1 cellular context compared by ENCODE assay signal in the genomic region with DNA sequence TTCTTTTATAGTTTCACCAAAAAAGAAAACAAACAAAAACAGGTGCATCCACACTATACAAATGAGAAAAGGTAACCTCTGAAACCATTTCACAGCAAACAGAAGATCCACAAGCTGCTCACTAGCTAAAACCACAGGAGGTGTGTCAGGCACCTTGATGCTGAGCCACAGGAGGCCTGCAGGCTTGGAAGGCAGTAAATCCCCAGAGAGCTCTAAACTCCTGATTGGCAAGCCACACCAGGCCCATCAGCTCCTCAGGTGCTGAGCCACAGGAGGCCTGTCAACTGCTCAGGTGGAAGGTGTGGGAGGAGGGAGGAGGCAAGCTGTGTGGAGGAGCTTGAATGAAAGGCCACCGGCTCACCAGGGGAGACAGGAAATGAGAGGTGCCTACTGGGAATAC.
TF ChIP-seq lines count a peak whose summit lies in the region.

No MANE protein-coding gene starts in this region.

TF ChIP-seq in H1, 55 proteins besides CTCF, POLR2A, EP300 and RAD21 (continued from another document):
- TF ChIP-seq, protein P1, sequence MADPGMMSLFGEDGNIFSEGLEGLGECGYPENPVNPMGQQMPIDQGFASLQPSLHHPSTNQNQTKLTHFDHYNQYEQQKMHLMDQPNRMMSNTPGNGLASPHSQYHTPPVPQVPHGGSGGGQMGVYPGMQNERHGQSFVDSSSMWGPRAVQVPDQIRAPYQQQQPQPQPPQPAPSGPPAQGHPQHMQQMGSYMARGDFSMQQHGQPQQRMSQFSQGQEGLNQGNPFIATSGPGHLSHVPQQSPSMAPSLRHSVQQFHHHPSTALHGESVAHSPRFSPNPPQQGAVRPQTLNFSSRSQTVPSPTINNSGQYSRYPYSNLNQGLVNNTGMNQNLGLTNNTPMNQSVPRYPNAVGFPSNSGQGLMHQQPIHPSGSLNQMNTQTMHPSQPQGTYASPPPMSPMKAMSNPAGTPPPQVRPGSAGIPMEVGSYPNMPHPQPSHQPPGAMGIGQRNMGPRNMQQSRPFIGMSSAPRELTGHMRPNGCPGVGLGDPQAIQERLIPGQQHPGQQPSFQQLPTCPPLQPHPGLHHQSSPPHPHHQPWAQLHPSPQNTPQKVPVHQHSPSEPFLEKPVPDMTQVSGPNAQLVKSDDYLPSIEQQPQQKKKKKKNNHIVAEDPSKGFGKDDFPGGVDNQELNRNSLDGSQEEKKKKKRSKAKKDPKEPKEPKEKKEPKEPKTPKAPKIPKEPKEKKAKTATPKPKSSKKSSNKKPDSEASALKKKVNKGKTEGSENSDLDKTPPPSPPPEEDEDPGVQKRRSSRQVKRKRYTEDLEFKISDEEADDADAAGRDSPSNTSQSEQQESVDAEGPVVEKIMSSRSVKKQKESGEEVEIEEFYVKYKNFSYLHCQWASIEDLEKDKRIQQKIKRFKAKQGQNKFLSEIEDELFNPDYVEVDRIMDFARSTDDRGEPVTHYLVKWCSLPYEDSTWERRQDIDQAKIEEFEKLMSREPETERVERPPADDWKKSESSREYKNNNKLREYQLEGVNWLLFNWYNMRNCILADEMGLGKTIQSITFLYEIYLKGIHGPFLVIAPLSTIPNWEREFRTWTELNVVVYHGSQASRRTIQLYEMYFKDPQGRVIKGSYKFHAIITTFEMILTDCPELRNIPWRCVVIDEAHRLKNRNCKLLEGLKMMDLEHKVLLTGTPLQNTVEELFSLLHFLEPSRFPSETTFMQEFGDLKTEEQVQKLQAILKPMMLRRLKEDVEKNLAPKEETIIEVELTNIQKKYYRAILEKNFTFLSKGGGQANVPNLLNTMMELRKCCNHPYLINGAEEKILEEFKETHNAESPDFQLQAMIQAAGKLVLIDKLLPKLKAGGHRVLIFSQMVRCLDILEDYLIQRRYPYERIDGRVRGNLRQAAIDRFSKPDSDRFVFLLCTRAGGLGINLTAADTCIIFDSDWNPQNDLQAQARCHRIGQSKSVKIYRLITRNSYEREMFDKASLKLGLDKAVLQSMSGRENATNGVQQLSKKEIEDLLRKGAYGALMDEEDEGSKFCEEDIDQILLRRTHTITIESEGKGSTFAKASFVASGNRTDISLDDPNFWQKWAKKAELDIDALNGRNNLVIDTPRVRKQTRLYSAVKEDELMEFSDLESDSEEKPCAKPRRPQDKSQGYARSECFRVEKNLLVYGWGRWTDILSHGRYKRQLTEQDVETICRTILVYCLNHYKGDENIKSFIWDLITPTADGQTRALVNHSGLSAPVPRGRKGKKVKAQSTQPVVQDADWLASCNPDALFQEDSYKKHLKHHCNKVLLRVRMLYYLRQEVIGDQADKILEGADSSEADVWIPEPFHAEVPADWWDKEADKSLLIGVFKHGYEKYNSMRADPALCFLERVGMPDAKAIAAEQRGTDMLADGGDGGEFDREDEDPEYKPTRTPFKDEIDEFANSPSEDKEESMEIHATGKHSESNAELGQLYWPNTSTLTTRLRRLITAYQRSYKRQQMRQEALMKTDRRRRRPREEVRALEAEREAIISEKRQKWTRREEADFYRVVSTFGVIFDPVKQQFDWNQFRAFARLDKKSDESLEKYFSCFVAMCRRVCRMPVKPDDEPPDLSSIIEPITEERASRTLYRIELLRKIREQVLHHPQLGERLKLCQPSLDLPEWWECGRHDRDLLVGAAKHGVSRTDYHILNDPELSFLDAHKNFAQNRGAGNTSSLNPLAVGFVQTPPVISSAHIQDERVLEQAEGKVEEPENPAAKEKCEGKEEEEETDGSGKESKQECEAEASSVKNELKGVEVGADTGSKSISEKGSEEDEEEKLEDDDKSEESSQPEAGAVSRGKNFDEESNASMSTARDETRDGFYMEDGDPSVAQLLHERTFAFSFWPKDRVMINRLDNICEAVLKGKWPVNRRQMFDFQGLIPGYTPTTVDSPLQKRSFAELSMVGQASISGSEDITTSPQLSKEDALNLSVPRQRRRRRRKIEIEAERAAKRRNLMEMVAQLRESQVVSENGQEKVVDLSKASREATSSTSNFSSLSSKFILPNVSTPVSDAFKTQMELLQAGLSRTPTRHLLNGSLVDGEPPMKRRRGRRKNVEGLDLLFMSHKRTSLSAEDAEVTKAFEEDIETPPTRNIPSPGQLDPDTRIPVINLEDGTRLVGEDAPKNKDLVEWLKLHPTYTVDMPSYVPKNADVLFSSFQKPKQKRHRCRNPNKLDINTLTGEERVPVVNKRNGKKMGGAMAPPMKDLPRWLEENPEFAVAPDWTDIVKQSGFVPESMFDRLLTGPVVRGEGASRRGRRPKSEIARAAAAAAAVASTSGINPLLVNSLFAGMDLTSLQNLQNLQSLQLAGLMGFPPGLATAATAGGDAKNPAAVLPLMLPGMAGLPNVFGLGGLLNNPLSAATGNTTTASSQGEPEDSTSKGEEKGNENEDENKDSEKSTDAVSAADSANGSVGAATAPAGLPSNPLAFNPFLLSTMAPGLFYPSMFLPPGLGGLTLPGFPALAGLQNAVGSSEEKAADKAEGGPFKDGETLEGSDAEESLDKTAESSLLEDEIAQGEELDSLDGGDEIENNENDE (IDR thresholded peaks at IDR 0.05; ENCODE audit: insufficient replicate concordance, low read length), result peak; percentile 32
- TF ChIP-seq HDAC2 (IDR thresholded peaks at IDR 0.05; ENCODE audit: borderline replicate concordance in 1 of 2, low read depth in 2 of 2, low read length in 2 of 2) (peak in 1 of 2 experiments; percentile 92; a peak in 1 of 4 replicates), RNF2 (IDR thresholded peaks at IDR 0.05; ENCODE audit: borderline replicate concordance, low read depth, low read length, missing control alignments, poor library complexity, severe bottlenecking) (no peak), YY1 (IDR thresholded peaks at IDR 0.05; ENCODE audit: low read depth, low read length) (no peak), CEBPB (IDR thresholded peaks at IDR 0.05; ENCODE audit: low read depth, low read length) (no peak), KDM1A (IDR thresholded peaks at IDR 0.05; ENCODE audit: borderline replicate concordance, low read length) (no peak), POU5F1 (IDR thresholded peaks at IDR 0.05; ENCODE audit: low read depth, low read length) (no peak), CTBP2 (IDR thresholded peaks at IDR 0.05; ENCODE audit: borderline replicate concordance, insufficient read depth, insufficient read length, low read length) (peak; percentile 74), NANOG (IDR thresholded peaks at IDR 0.05; ENCODE audit: insufficient read depth, low read depth, low read length, poor library complexity, severe bottlenecking) (peak; percentile 82), KDM5A (IDR thresholded peaks at IDR 0.05; ENCODE audit: low read length) (no peak), ASH2L (IDR thresholded peaks at IDR 0.05; ENCODE audit: low read length) (no peak), CBX5 (IDR thresholded peaks at IDR 0.05; ENCODE audit: low read depth, low read length) (no peak), SP4 (IDR thresholded peaks at IDR 0.05; ENCODE audit: low read length) (no peak)
- TF ChIP-seq, protein P2, sequence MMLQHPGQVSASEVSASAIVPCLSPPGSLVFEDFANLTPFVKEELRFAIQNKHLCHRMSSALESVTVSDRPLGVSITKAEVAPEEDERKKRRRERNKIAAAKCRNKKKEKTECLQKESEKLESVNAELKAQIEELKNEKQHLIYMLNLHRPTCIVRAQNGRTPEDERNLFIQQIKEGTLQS (IDR thresholded peaks at IDR 0.05; ENCODE audit: insufficient read depth, low read depth, low read length), result no peak
TF ChIP-seq in H1: peak in this region for 4.
